ENCODE assay signal across 8 cellular contexts in the genomic region with DNA sequence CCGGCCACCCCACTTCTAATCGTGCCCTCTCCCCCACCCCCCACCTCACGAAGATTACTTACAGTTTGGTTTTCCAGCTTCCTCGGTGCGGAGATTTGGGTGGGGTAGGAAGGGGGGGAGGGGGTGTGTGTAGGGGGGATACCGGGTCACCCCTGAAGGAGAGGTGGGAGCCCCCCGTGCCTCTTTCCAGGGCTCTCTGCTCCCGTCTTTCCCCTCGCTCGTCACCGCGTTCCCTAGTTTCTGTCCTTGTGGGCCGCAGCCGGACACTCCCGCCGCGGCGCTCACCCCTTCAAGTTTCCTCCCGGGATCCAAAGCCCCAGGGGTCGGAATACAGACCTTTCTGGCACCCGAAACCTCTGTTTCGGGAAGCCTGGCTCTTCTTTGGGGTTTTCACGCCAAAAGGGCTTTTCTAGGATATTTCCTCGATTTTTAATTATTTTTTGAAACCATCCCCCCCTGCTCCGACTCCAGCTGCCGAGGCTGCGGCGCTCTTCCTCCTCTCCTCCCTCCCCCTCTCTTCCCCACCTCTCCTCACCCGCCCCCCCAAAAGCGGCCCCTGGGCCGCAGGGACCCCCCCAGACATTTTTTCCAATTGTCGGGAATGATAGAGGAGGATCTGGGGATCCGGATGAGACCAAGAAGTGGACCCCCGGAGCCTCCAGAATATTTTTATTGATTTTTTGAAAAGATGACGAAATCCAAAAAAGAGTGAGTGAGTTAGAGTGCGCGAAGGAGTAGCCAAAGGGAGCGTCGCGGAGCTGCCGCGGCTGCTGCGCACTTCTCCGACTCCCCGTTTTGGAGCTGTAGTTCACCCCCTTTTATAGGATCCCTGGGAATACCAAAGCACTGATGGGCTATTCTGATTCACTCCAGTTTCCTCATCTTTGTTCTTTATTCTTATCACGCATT. TPM values are rescaled to one million over a fixed set of nuclear protein-coding genes. Genes with fewer than 3 reads are reported as not detected.
DNase-seq lines count a peak whose midpoint lies in the region; ATAC-seq, FAIRE-seq and TF ChIP-seq lines count a peak whose summit lies in the region.
"Had no signal": no experiment of that assay in that cellular context is flagged by ENCODE, and none has a peak within 500 bp of the region (broad histone marks: within the 10 kb centered on the region; RNA-seq: fewer than 3 reads in every experiment).

No MANE protein-coding gene starts in this region.

- TF ChIP-seq EP300 in stomach (IDR thresholded peaks at IDR 0.05): no peak

- TF ChIP-seq POLR2A in stomach (IDR thresholded peaks at IDR 0.05): no peak

- intact Hi-C loops in stomach (cut with DNase I; ENCODE audit: low total_unique reads): loop anchor here (5.0 to 10.0 kb wide), 3 partner anchors 168 to 390 kb away; no protein-coding TSS in a partner anchor

- in situ Hi-C loops in G401 (cut with HindIII; ENCODE audit: low sequenced_read_pairs): loop anchor here (25.0 kb wide), 1 partner anchor 238 kb away; no protein-coding TSS in a partner anchor

- no peak for ATAC-seq in activated naive CD8-positive, alpha-beta T cell treated with anti-CD3 and anti-CD28 coated beads, Interleukin-2, amount 10 ng/mL, durations not matched to agents 7 days and 5 days (ENCODE audit: low read depth)

- H3K27me3 ChIP-seq in HUES6 (ENCODE audit: control insufficient read depth, insufficient read depth, low read length) (peaks cover 38% of the 10 kb centered on the region), iPS-20b (ENCODE audit: insufficient read depth, low read length) (peaks cover 28% of the 10 kb centered on the region), stomach (peaks cover 0 to 65% (median 51%) of the 10 kb centered on the region in 3 donors)

- H3K4me1 Mint-ChIP-seq in activated naive CD8-positive, alpha-beta T cell treated with anti-CD3 and anti-CD28 coated beads, Interleukin-2, amount 10 ng/mL, durations not matched to agents 7 days and 5 days: peaks cover 37% of the 10 kb centered on the region

- WGBS in stomach, 5 donors: 1 to 3% (median 2%) methylated on average over 43 to 46 of the region's 46 CpGs

- H3K9ac ChIP-seq in HUES6 (ENCODE audit: low read length) (peak overlapping the region; percentile 91), iPS-20b (ENCODE audit: low read depth, low read length) (peak overlapping the region; percentile 96)

- H3K4me1 ChIP-seq in HUES6 (ENCODE audit: control insufficient read depth, insufficient read depth, low read length) (peaks cover 40% of the 10 kb centered on the region), iPS-20b (ENCODE audit: insufficient read depth, low read length) (peaks cover 24% of the 10 kb centered on the region), stomach (peaks cover 29 to 98% (median 73%) of the 10 kb centered on the region in 4 donors)

- no peaks in the 10 kb centered on the region for H3K27me3 Mint-ChIP-seq in activated naive CD8-positive, alpha-beta T cell treated with anti-CD3 and anti-CD28 coated beads, Interleukin-2, amount 10 ng/mL, durations not matched to agents 7 days and 5 days

- no peaks in the 10 kb centered on the region for H3K9me3 ChIP-seq in HUES6 (ENCODE audit: control insufficient read depth, insufficient read depth, low read depth, low read length)
- no peaks in the 10 kb centered on the region for H3K9me3 ChIP-seq in iPS-20b (ENCODE audit: insufficient read depth, low read depth, low read length)
- H3K9me3 ChIP-seq in stomach: no peaks in the 10 kb centered on the region

- H3K4me3 Mint-ChIP-seq in activated naive CD8-positive, alpha-beta T cell treated with anti-CD3 and anti-CD28 coated beads, Interleukin-2, amount 10 ng/mL, durations not matched to agents 7 days and 5 days: peak overlapping the region; percentile 90

- DNase-seq in activated naive CD8-positive, alpha-beta T cell treated with anti-CD3 and anti-CD28 coated beads, Interleukin-2, amount 10 ng/mL, durations not matched to agents 7 days and 5 days: no peak
- DNase-seq in stomach (no peak), G401 (ENCODE audit: low spot score) (no peak), D721Med (ENCODE audit: insufficient read length, low spot score) (no peak), GM19239 (ENCODE audit: insufficient read length, low spot score) (no peak)

- TF ChIP-seq CTCF in stomach (IDR thresholded peaks at IDR 0.05) (no peak), D721Med (IDR thresholded peaks at IDR 0.05; ENCODE audit: insufficient read depth, missing control alignments) (no peak)

- POLR2A ChIA-PET in activated naive CD8-positive, alpha-beta T cell treated with anti-CD3 and anti-CD28 coated beads, Interleukin-2, amount 10 ng/mL, durations not matched to agents 7 days and 5 days (lab: Charles Lee): interaction anchor here (0.7 to 11.7 kb wide), 21 partner anchors 9 to 402 kb away, joined by 3 to 292 read pairs (median 6); partner anchors contain the start of genes PARP11 and RAD51AP1

- H3K36me3 Mint-ChIP-seq in activated naive CD8-positive, alpha-beta T cell treated with anti-CD3 and anti-CD28 coated beads, Interleukin-2, amount 10 ng/mL, durations not matched to agents 7 days and 5 days: peaks cover 54% of the 10 kb centered on the region

- H3K9me3 Mint-ChIP-seq in activated naive CD8-positive, alpha-beta T cell treated with anti-CD3 and anti-CD28 coated beads, Interleukin-2, amount 10 ng/mL, durations not matched to agents 7 days and 5 days: no peaks in the 10 kb centered on the region

- H3K27ac ChIP-seq in HUES6 (ENCODE audit: low read depth, low read length): peak overlapping the region; percentile 92; the same call in 1 of the 2 replicates
- peak overlapping the region; percentile 68 for H3K27ac ChIP-seq in iPS-20b (ENCODE audit: low read length)
- peak overlapping the region; percentile 59 to 93 (median 88) for H3K27ac ChIP-seq in stomach

- peak overlapping the region; percentile 99 for H3K27ac Mint-ChIP-seq in activated naive CD8-positive, alpha-beta T cell treated with anti-CD3 and anti-CD28 coated beads, Interleukin-2, amount 10 ng/mL, durations not matched to agents 7 days and 5 days

- peak overlapping the region; percentile 88 for H3K4me3 ChIP-seq in HUES6 (ENCODE audit: low read depth, low read length)
- H3K4me3 ChIP-seq in iPS-20b (ENCODE audit: low read length): peak overlapping the region; percentile 95
- peak overlapping the region; percentile 60 to 72 (median 66) for H3K4me3 ChIP-seq in stomach

- FAIRE-seq in D721Med (lab: Jason Lieb, UNC) (no peak), GM19239 (lab: Jason Lieb, UNC) (no peak)
- FAIRE-seq: TTC549 had no signal

- peaks cover 42% of the 10 kb centered on the region for H3K36me3 ChIP-seq in HUES6 (ENCODE audit: control insufficient read depth, insufficient read depth, low read length)
- H3K36me3 ChIP-seq in iPS-20b (ENCODE audit: insufficient read depth, low read depth, low read length): peaks cover 43% of the 10 kb centered on the region
- peaks cover 4 to 18% (median 9%) of the 10 kb centered on the region in 4 donors for H3K36me3 ChIP-seq in stomach

RNA-seq across cellular contexts. Expression of gene CCND2, which starts 1.7 kb away (rescaled TPM):
- total RNA-seq in activated naive CD8-positive, alpha-beta T cell treated with anti-CD3 and anti-CD28 coated beads, Interleukin-2, amount 10 ng/mL, durations not matched to agents 7 days and 5 days: 100 to 1,000 TPM; 417 to 438 TPM
- total RNA-seq in stomach: 10 to 100 TPM; 27.4 to 89.0 (median 49.1) TPM
- polyA plus RNA-seq in stomach: 1 to 10 TPM; 5.5 to 8.3 (median 7.0) TPM
- 88.7 and 110 TPM in 2 replicates for total RNA-seq in G401 (2014; rRNA removed; shearing (Covaris generic))

RNA-seq across cellular contexts. Expression of gene TIGAR, which starts 45.8 kb away (rescaled TPM):
- 10 to 100 TPM in 1 of 2 experiments, 1 to 10 TPM in 1; 9.7 to 11.4 TPM for total RNA-seq in activated naive CD8-positive, alpha-beta T cell treated with anti-CD3 and anti-CD28 coated beads, Interleukin-2, amount 10 ng/mL, durations not matched to agents 7 days and 5 days
- total RNA-seq in stomach: 100 to 1,000 TPM in 1 of 5 donors, 1 to 10 TPM in 2, under 1 TPM in 1, not detected in 1; 0.45 to 149 (median 5.1) TPM
- 1 to 10 TPM; 2.1 to 9.2 (median 5.5) TPM for polyA plus RNA-seq in stomach
- total RNA-seq in G401 (2014; rRNA removed; shearing (Covaris generic)): 19.7 and 25.5 TPM in 2 replicates
